ENCODE assay signal across 8 cellular contexts in genomic region chr2:10141736-10142639, GRCh38. TPM values are rescaled to one million over a fixed set of nuclear protein-coding genes. Genes with fewer than 3 reads are reported as not detected.
DNase-seq lines count a peak whose midpoint lies in the region; ATAC-seq and TF ChIP-seq lines count a peak whose summit lies in the region.

No MANE protein-coding gene starts in this region.

- intact Hi-C loops in body of pancreas (cut with DNase I) (no loop called here), lower lobe of right lung (cut with DNase I) (no loop called here)

- no peaks in the 10 kb centered on the region for H3K27me3 ChIP-seq in body of pancreas
- no peaks in the 10 kb centered on the region for H3K27me3 ChIP-seq in lower lobe of right lung (ENCODE audit: low read depth)

- peak; percentile 51 for TF ChIP-seq CTCF in GM10266 (IDR thresholded peaks at IDR 0.05; ENCODE audit: control insufficient read depth, insufficient read depth, low read depth, missing control alignments)
- peak; percentile 44 to 87 (median 70) for TF ChIP-seq CTCF in body of pancreas (IDR thresholded peaks at IDR 0.05)
- TF ChIP-seq CTCF in lower lobe of right lung (IDR thresholded peaks at IDR 0.05), result peak; percentile 49

- H3K4me1 ChIP-seq in body of pancreas (no peaks in the 10 kb centered on the region), lower lobe of right lung (no peaks in the 10 kb centered on the region)

- H3K36me3 ChIP-seq in body of pancreas (replicated peaks in 1 of 2; ENCODE audit: insufficient read depth in 1 of 2, low read depth in 2 of 2) (no peaks in the 10 kb centered on the region), lower lobe of right lung (no peaks in the 10 kb centered on the region)

- no peak for DNase-seq in GM10266 (ENCODE audit: extremely low spot score)
- peak; percentile 41 for DNase-seq in NCI-H69 (lab: John Stamatoyannopoulos, UW)
- peak; percentile 49 to 66 (median 54) for DNase-seq in body of pancreas
- no peak for DNase-seq in lower lobe of right lung
- DNase-seq in T-helper 9 cell, result no peak
- DNase-seq in NCI-H446 treated with DMSO at 0.1 percent for 48 hours (lab: John Stamatoyannopoulos, UW), result no peak

- H3K27ac ChIP-seq in body of pancreas, result no peak overlapping the region
- H3K27ac ChIP-seq in lower lobe of right lung, result no peak overlapping the region

- peak; percentile 79 for ATAC-seq in body of pancreas
- peak; percentile 69 to 82 for ATAC-seq in lower lobe of right lung
- ATAC-seq in HG02588 (IDR thresholded peaks at IDR 0.05; ENCODE audit: unreplicated experiment), result no peak
- ATAC-seq in HG03039 (IDR thresholded peaks at IDR 0.05; ENCODE audit: unreplicated experiment), result no peak

- H3K4me3 ChIP-seq in body of pancreas, result no peak overlapping the region
- no peak overlapping the region for H3K4me3 ChIP-seq in lower lobe of right lung

- H3K9me3 ChIP-seq in body of pancreas (no peaks in the 10 kb centered on the region), lower lobe of right lung (no peaks in the 10 kb centered on the region)

- 54 to 78% methylated on average over 22 to 32 of the region's 32 CpGs for WGBS in body of pancreas, 2 donors

- no peak for TF ChIP-seq POLR2A in body of pancreas (IDR thresholded peaks at IDR 0.05)

RNA-seq across cellular contexts. Expression of gene RRM2, which starts 19.4 kb away (rescaled TPM):
- not detected for total RNA-seq in body of pancreas
- 8.4 TPM for total RNA-seq in lower lobe of right lung

Comparison
In these comparisons a context has a peak if more than half of its experiments do, and no peak if none do; other contexts are left out.
1. DNase-seq: peak in NCI-H69 (single experiment) and body of pancreas (4 of 4); none in GM10266 (single experiment), lower lobe of right lung (single experiment), T-helper 9 cell (single experiment) and NCI-H446 treated with DMSO at 0.1 percent for 48 hours (single experiment).
2. ATAC-seq: peak in body of pancreas (single experiment) and lower lobe of right lung (2 of 2); none in HG02588 (single experiment) and HG03039 (single experiment).
3. Peak in every context shown above with its lines, with median percentiles within 50 percentile points of each other: CTCF ChIP-seq.